In genomic region chr4:156800463-156800862, GRCh38 we compare ENCODE assay signal across 17 cellular contexts.
DNase-seq lines count a peak whose midpoint lies in the region; ATAC-seq, FAIRE-seq and TF ChIP-seq lines count a peak whose summit lies in the region.
"Had no signal": no experiment of that assay in that cellular context is flagged by ENCODE, and none has a peak within 500 bp of the region (broad histone marks: within the 10 kb centered on the region; RNA-seq: fewer than 3 reads in every experiment).

No MANE protein-coding gene starts in this region.

- CTCF ChIA-PET in HepG2 (lab: Yijun Ruan, JAX; ENCODE audit: low intra/inter-chr PET ratio, low total read pairs) = no interaction called here

- no peaks in the 10 kb centered on the region for H3K36me3 Mint-ChIP-seq in T-helper 2 cell treated with Interferon-gamma antibody and Interleukin-4, amounts not matched to agents 5 μg/mL and 100 μg/mL, for 36 hours (ENCODE audit: low read depth)
- H3K36me3 Mint-ChIP-seq: CD8-positive, alpha-beta memory T cell had no signal

- 94% methylated on average over 1 of the region's 1 CpG for WGBS in HepG2 (ENCODE audit: low lambda C conversion rate)

- no peaks in the 10 kb centered on the region for H3K4me1 Mint-ChIP-seq in T-helper 2 cell treated with Interferon-gamma antibody and Interleukin-4, amounts not matched to agents 5 μg/mL and 100 μg/mL, for 36 hours (ENCODE audit: low read depth)
- H3K4me1 Mint-ChIP-seq: CD8-positive, alpha-beta memory T cell had no signal

- intact Hi-C loops in HepG2 (cut with micrococcal nuclease; ENCODE audit: unreplicated experiment) = no loop called here

- no peaks in the 10 kb centered on the region for H3K27me3 Mint-ChIP-seq in T-helper 2 cell treated with Interferon-gamma antibody and Interleukin-4, amounts not matched to agents 5 μg/mL and 100 μg/mL, for 36 hours (ENCODE audit: low read depth)
- H3K27me3 Mint-ChIP-seq: CD8-positive, alpha-beta memory T cell had no signal

- TF ChIP-seq EP300 in HepG2 (IDR thresholded peaks at IDR 0.05; ENCODE audit: low read depth in 2 of 2, low read length in 2 of 2) (no peak), HepG2 (CRISPR knock-in tag; IDR thresholded peaks at IDR 0.05; ENCODE audit: borderline replicate concordance) (no peak)

- TF ChIP-seq CTCF in C4-2B (conservative IDR thresholded peaks at IDR 0.05) = peak; percentile 17; the same call in 1 of the 2 replicates
- no peak for TF ChIP-seq CTCF in HepG2 (CRISPR knock-in tag; IDR thresholded peaks at IDR 0.05)

- no peak overlapping the region for H3K4me3 Mint-ChIP-seq in T-helper 2 cell treated with Interferon-gamma antibody and Interleukin-4, amounts not matched to agents 5 μg/mL and 100 μg/mL, for 36 hours
- H3K4me3 Mint-ChIP-seq: CD8-positive, alpha-beta memory T cell had no signal

- POLR2A ChIA-PET in HepG2 (lab: Yijun Ruan, JAX) = no interaction called here

- no peaks in the 10 kb centered on the region for H3K4me1 ChIP-seq in HepG2 (ENCODE audit: insufficient read depth, low read length)

- DNase-seq in epithelial cell of prostate (ENCODE audit: low read depth, low spot score) = no peak
- no peak for DNase-seq in HepG2 (ENCODE audit: low spot score)
- DNase-seq in T-helper 2 cell treated with Interferon-gamma antibody and Interleukin-4, amounts not matched to agents 5 μg/mL and 100 μg/mL, for 36 hours (ENCODE audit: low spot score) = no peak
- no peak for DNase-seq in left lobe of liver (ENCODE audit: low spot score)
- DNase-seq in islet precursor cell = no peak
- DNase-seq: activated CD4-positive, alpha-beta T cell treated with anti-CD3 and anti-CD28 coated beads for 48 hours; activated CD8-positive, alpha-beta memory T cell treated with anti-CD3 and anti-CD28 coated beads, Interleukin-2, amount 50 U/mL, for 48 hours; activated naive CD4-positive, alpha-beta T cell; CD8-positive, alpha-beta memory T cell; GOT3; NCI-H1694; NCI-H446; stimulated activated CD4-positive, alpha-beta T cell treated with anti-CD3 and anti-CD28 coated beads, Interleukin-4, amount 100 ng/mL, for 1 hour had no signal

- no peak overlapping the region for H3K4me2 ChIP-seq in HepG2 (ENCODE audit: low read depth, low read length)

- no peak overlapping the region for H3K27ac Mint-ChIP-seq in T-helper 2 cell treated with Interferon-gamma antibody and Interleukin-4, amounts not matched to agents 5 μg/mL and 100 μg/mL, for 36 hours
- H3K27ac Mint-ChIP-seq: CD8-positive, alpha-beta memory T cell had no signal

- H3K9me3 ChIP-seq in HepG2 (ENCODE audit: low read length) = no peaks in the 10 kb centered on the region
- H3K9me3 ChIP-seq: ascending aorta had no signal

- no peaks in the 10 kb centered on the region for H3K9me3 Mint-ChIP-seq in T-helper 2 cell treated with Interferon-gamma antibody and Interleukin-4, amounts not matched to agents 5 μg/mL and 100 μg/mL, for 36 hours

- FAIRE-seq in HepG2 (lab: Jason Lieb, UNC) = no peak

- no peaks in the 10 kb centered on the region for H3K79me2 ChIP-seq in HepG2 (ENCODE audit: insufficient read depth, low read length)

- ATAC-seq in GM18868 (IDR thresholded peaks at IDR 0.05; ENCODE audit: unreplicated experiment) (peak; percentile 53), HG03565 (IDR thresholded peaks at IDR 0.05; ENCODE audit: unreplicated experiment) (peak; percentile 55), HepG2 (no peak), left lobe of liver (no peak)

- no peak overlapping the region for H3K4me3 ChIP-seq in HepG2 (replicated peaks in 1 of 3; ENCODE audit: insufficient read depth in 1 of 3, low read depth in 2 of 3, low read length in 3 of 3)
- H3K4me3 ChIP-seq: ascending aorta had no signal

- H3K27ac ChIP-seq in C4-2B (no peak overlapping the region), epithelial cell of prostate (peak overlapping the region; percentile 98), HepG2 (ENCODE audit: extremely low read length, insufficient read depth, low read length) (no peak overlapping the region)
- H3K27ac ChIP-seq: ascending aorta had no signal

- no peaks in the 10 kb centered on the region for H3K36me3 ChIP-seq in HepG2 (replicated peaks in 1 of 2; ENCODE audit: control insufficient read depth in 1 of 2, insufficient read depth in 2 of 2, low read length in 2 of 2)
- H3K36me3 ChIP-seq: ascending aorta had no signal

- no TSS peak for BruUV-seq in HepG2 (replicated peaks; lab: Mats Ljungman, UMichigan)

- in situ Hi-C loops in HepG2 (cut with HindIII; ENCODE audit: extremely low pct_ligation_motif_present, low pct_unique_long_range_greater_than_20kb) = no loop called here

- H3K27me3 ChIP-seq in HepG2 (ENCODE audit: control insufficient read depth in 1 of 2, insufficient read depth in 2 of 2, low read length in 2 of 2) = no peaks in the 10 kb centered on the region
- H3K27me3 ChIP-seq: ascending aorta had no signal

- no peaks in the 10 kb centered on the region for H4K20me1 ChIP-seq in HepG2 (ENCODE audit: insufficient read depth, low read length)

- no peak for TF ChIP-seq RAD21 in HepG2 (CRISPR knock-in tag; IDR thresholded peaks at IDR 0.05)

- H3K9ac ChIP-seq in HepG2 (ENCODE audit: insufficient read depth, low read depth, low read length) = no peak overlapping the region

- TF ChIP-seq POLR2A in HepG2 (IDR thresholded peaks at IDR 0.05; ENCODE audit: insufficient read depth in 1 of 2, low read depth in 2 of 2, low read length in 2 of 2) = no peak

- H2AFZ ChIP-seq in HepG2 (ENCODE audit: low read length) = no peak overlapping the region

TF ChIP-seq in HepG2, 621 proteins besides CTCF, POLR2A, EP300 and RAD21:
- TF ChIP-seq SMC3 (IDR thresholded peaks at IDR 0.05; ENCODE audit: low read length) (no peak), CSRNP1 (CRISPR knock-in tag; IDR thresholded peaks at IDR 0.05) (no peak), HMGXB4 (CRISPR knock-in tag; IDR thresholded peaks at IDR 0.05; ENCODE audit: borderline replicate concordance in 1 of 2, low read depth in 1 of 2) (no peak), ZNF740 (CRISPR knock-in tag; IDR thresholded peaks at IDR 0.05) (no peak), MAFK (conservative IDR thresholded peaks at IDR 0.05 in 1 of 2, IDR thresholded peaks at IDR 0.05 in 1 of 2; ENCODE audit: low read length in 2 of 2) (0 out of 4 replicates have a peak, but pooled peaks of 1 of the 2 experiments have one; percentile 2), LCORL (IDR thresholded peaks at IDR 0.05) (no peak), LCORL (CRISPR knock-in tag; IDR thresholded peaks at IDR 0.05) (no peak), GATA4 (IDR thresholded peaks at IDR 0.05; ENCODE audit: borderline replicate concordance, low read depth) (no peak)
TF ChIP-seq in HepG2: peak in this region for 1.

Comparison
In these comparisons a context has a peak if more than half of its experiments do, and no peak if none do; other contexts are left out.
1. ATAC-seq: peak in GM18868 (single experiment) and HG03565 (single experiment); none in HepG2 (single experiment) and left lobe of liver (single experiment).